ENCODE assay signal across 8 cellular contexts in the genomic region with DNA sequence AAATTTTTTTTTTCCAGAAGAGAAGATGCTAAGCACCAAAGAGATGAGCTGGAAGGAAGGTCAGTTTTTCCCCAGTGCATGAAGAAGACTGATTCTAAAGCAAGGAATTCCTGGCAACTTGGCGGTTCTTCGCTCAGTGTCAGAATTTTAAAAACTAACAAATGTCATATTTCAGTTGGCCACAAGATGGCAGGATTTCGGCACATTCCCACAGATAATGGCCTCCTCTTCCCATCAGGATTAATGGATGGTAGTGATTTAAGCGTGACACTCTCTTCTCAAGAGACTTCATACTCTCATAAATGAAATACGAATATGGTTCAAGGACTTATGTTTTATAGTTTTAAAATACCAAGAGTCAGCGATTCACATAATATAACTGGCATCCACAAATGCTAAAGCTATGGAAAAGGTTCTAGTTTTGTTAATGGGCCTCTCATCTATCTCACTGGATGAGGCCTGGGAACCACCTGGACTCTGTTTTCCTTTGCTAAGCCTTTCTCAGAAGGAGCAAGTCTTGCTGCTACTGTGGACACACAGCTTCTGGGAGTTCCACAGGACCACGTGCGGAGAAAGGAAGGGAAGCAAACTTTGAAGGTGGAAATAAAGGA. TPM values are rescaled to one million over a fixed set of nuclear protein-coding genes. Genes with fewer than 3 reads are reported as not detected.
DNase-seq lines count a peak whose midpoint lies in the region; ATAC-seq and TF ChIP-seq lines count a peak whose summit lies in the region.

No MANE protein-coding gene starts in this region.

- peak; percentile 85 for TF ChIP-seq CTCF in foreskin keratinocyte (conservative IDR thresholded peaks at IDR 0.05)

- H3K27me3 ChIP-seq in foreskin keratinocyte, result no peaks in the 10 kb centered on the region

- H3K4me1 ChIP-seq in foreskin keratinocyte, result peaks cover 33% of the 10 kb centered on the region

- DNase-seq in DMS53 (lab: John Stamatoyannopoulos, UW) (peak; percentile 76), HS-27A (ENCODE audit: low read depth) (peak; percentile 38), SK-MEL-5 (ENCODE audit: low read depth, low spot score) (peak; percentile 70), foreskin keratinocyte (peak in 1 of 2 donors; percentile 40), renal cortical epithelial cell (ENCODE audit: low read depth) (peak; percentile 40)

- H3K27ac ChIP-seq in foreskin keratinocyte, result peak overlapping the region; percentile 80

- in situ Hi-C loops in SK-MEL-5 (cut with HindIII; ENCODE audit: low pct_unique_long_range_greater_than_20kb, low sequenced_read_pairs), result no loop called here

- ATAC-seq in foreskin keratinocyte (no peak), HG03196 (IDR thresholded peaks at IDR 0.05; ENCODE audit: unreplicated experiment) (no peak), GM21529 (IDR thresholded peaks at IDR 0.05; ENCODE audit: unreplicated experiment) (no peak), GM21825 (IDR thresholded peaks at IDR 0.05; ENCODE audit: unreplicated experiment) (no peak)

RNA-seq across cellular contexts. Expression of gene PTPRO, which starts 46.1 kb away (rescaled TPM):
- total RNA-seq in SK-MEL-5 (2014; rRNA removed; shearing (Covaris generic)), result 0.67 and 0.71 TPM in 2 replicates
- polyA plus RNA-seq in SK-MEL-5 (2015; cell fraction: cytosol; rRNA removed), result 0.67 and 0.90 TPM in 2 replicates
- 0.22 and 0.59 TPM in 2 replicates for polyA plus RNA-seq in SK-MEL-5 (2015; cell fraction: nucleus; rRNA removed)
- 0.03 and 0.07 TPM in 2 replicates for total RNA-seq in foreskin keratinocyte
- polyA plus RNA-seq in foreskin keratinocyte, result 0.03 and 0.04 TPM in 2 replicates
- 0.45 and 0.69 TPM in 2 replicates for total RNA-seq in renal cortical epithelial cell

RNA-seq across cellular contexts. Expression of gene RERG, which starts 55.0 kb away (rescaled TPM):
- 0.37 and 0.61 TPM in 2 replicates for total RNA-seq in SK-MEL-5 (2014; rRNA removed; shearing (Covaris generic))
- 0.71 and 0.91 TPM in 2 replicates for polyA plus RNA-seq in SK-MEL-5 (2015; cell fraction: cytosol; rRNA removed)
- polyA plus RNA-seq in SK-MEL-5 (2015; cell fraction: nucleus; rRNA removed), result 1.4 TPM in 1 of 2 replicates, not detected in the other
- total RNA-seq in foreskin keratinocyte, result not detected in 2 replicates
- 0.03 TPM in 1 of 2 replicates, not detected in the other for polyA plus RNA-seq in foreskin keratinocyte
- total RNA-seq in renal cortical epithelial cell, result 4.1 TPM in 1 of 2 replicates, not detected in the other
